ENCODE assay signal across 12 cellular contexts in the genomic region with DNA sequence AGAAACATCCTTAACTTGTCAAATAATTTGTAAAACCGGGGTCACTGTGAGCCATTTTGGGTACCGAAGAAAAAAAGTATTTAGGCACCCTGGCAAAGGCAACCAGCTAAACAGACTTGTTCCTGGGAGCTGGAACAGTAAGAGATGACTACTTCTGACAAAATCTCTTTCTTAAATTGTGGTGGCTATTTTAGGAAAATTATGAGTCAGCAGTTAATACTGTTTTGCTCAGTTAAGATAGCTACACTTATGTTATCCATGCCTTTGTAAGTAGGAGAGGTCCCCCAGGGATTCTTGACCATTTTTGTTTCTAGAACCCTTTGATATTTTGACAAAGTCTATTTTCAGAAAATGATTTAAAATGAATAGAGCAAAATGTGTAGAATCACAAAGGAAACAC.
DNase-seq lines count a peak whose midpoint lies in the region; ATAC-seq, FAIRE-seq and TF ChIP-seq lines count a peak whose summit lies in the region.
"Had no signal": no experiment of that assay in that cellular context is flagged by ENCODE, and none has a peak within 500 bp of the region (broad histone marks: within the 10 kb centered on the region; RNA-seq: fewer than 3 reads in every experiment).

No MANE protein-coding gene starts in this region.

- no peak overlapping the region for H3K27ac ChIP-seq in A549
- H3K27ac ChIP-seq in HCT116 (ENCODE audit: low read depth, low read length) = no peak overlapping the region
- H3K27ac ChIP-seq in brain microvascular endothelial cell = peak overlapping the region; percentile 15
- H3K27ac ChIP-seq in vagina = no peak overlapping the region
- H3K27ac ChIP-seq: stomach had no signal

- H3K4me1 Mint-ChIP-seq in nephron progenitor cell = no peaks in the 10 kb centered on the region
- no peaks in the 10 kb centered on the region for H3K4me1 Mint-ChIP-seq in activated CD8-positive, alpha-beta memory T cell treated with anti-CD3 and anti-CD28 coated beads, Interleukin-2, amount 10 ng/mL, durations not matched to agents 7 days and 5 days
- H3K4me1 Mint-ChIP-seq: activated CD4-positive, alpha-beta T cell treated with anti-CD3 and anti-CD28 coated beads, Interleukin-2, amount 10 ng/mL, durations not matched to agents 7 days and 5 days had no signal

- no peak overlapping the region for H3K4me3 ChIP-seq in A549
- H3K4me3 ChIP-seq in HCT116 (replicated peaks in 1 of 2; ENCODE audit: low read depth in 1 of 2, low read length in 2 of 2) = no peak overlapping the region
- no peak overlapping the region for H3K4me3 ChIP-seq in brain microvascular endothelial cell (ENCODE audit: low read depth, low read length)
- H3K4me3 ChIP-seq in vagina = no peak overlapping the region
- H3K4me3 ChIP-seq: stomach had no signal

- H3K4me1 ChIP-seq in A549 = peaks cover 12% of the 10 kb centered on the region
- H3K4me1 ChIP-seq in HCT116 (ENCODE audit: control insufficient read depth in 1 of 2, insufficient read depth in 2 of 2, low read length in 2 of 2) = peaks cover 3 to 7% of the 10 kb centered on the region in 2 experiments; a peak in 3 of 4 replicates
- no peaks in the 10 kb centered on the region for H3K4me1 ChIP-seq in vagina

- H3K36me3 ChIP-seq in HCT116 (ENCODE audit: control insufficient read depth in 1 of 2, insufficient read depth in 2 of 2, low read length in 2 of 2) (no peaks in the 10 kb centered on the region), brain microvascular endothelial cell (replicated peaks) (peaks cover 3% of the 10 kb centered on the region), vagina (no peaks in the 10 kb centered on the region)

- RAD21 ChIA-PET in HCT116 (lab: Charles Lee; ENCODE audit: low non-redundant PET in 1 of 2, low total read pairs in 2 of 2, uncharacterized antibody in 2 of 2, unreplicated experiment in 2 of 2) = no interaction called here

- H3K27me3 ChIP-seq in HCT116 (ENCODE audit: insufficient read depth, low read length) = no peaks in the 10 kb centered on the region
- no peaks in the 10 kb centered on the region for H3K27me3 ChIP-seq in brain microvascular endothelial cell (replicated peaks)
- no peaks in the 10 kb centered on the region for H3K27me3 ChIP-seq in vagina
- H3K27me3 ChIP-seq: stomach had no signal

- WGBS in A549 (ENCODE audit: missing lambda C conversion rate) = 91% methylated on average over 2 of the region's 2 CpGs

- no peaks in the 10 kb centered on the region for H3K9me3 Mint-ChIP-seq in nephron progenitor cell
- no peaks in the 10 kb centered on the region for H3K9me3 Mint-ChIP-seq in activated CD8-positive, alpha-beta memory T cell treated with anti-CD3 and anti-CD28 coated beads, Interleukin-2, amount 10 ng/mL, durations not matched to agents 7 days and 5 days (ENCODE audit: low read depth)
- H3K9me3 Mint-ChIP-seq: activated CD4-positive, alpha-beta T cell treated with anti-CD3 and anti-CD28 coated beads, Interleukin-2, amount 10 ng/mL, durations not matched to agents 7 days and 5 days had no signal

- no TSS peak for BruUV-seq in HCT116 (replicated peaks; lab: Mats Ljungman, UMichigan)

- no peak for DNase-seq in A549 (ENCODE audit: low read depth in 1 of 2, low spot score in 1 of 2)
- no peak for DNase-seq in HCT116 (ENCODE audit: low read depth, low spot score)
- DNase-seq in brain microvascular endothelial cell = peak; percentile 8
- DNase-seq in left ventricle myocardium superior = no peak
- no peak for DNase-seq in vagina (ENCODE audit: extremely low spot score in 2 of 2)
- DNase-seq in GM19240 (ENCODE audit: insufficient read length, low spot score) = no peak
- no peak for DNase-seq in nephron progenitor cell
- no peak for DNase-seq in activated CD8-positive, alpha-beta memory T cell treated with anti-CD3 and anti-CD28 coated beads, Interleukin-2, amount 10 ng/mL, durations not matched to agents 7 days and 5 days
- DNase-seq: activated CD4-positive, alpha-beta T cell treated with anti-CD3 and anti-CD28 coated beads, Interleukin-2, amount 10 ng/mL, durations not matched to agents 7 days and 5 days; NCI-H526 treated with DMSO at 0.1 percent for 48 hours; stimulated activated CD4-positive, alpha-beta T cell treated with anti-CD3 and anti-CD28 coated beads, Interleukin-2, amount 100 ng/mL, for 48 hours; stomach had no signal

- TF ChIP-seq POLR2A in A549 (IDR thresholded peaks at IDR 0.05; ENCODE audit: low read length) (no peak), HCT116 (IDR thresholded peaks at IDR 0.05; ENCODE audit: borderline replicate concordance, extremely low read depth, insufficient read depth, insufficient read length) (no peak), vagina (IDR thresholded peaks at IDR 0.05) (no peak)

- in situ Hi-C loops in brain microvascular endothelial cell (cut with HindIII; ENCODE audit: low pct_ligation_motif_present, low sequenced_read_pairs) = no loop called here

- peaks cover 5% of the 10 kb centered on the region for H3K36me3 Mint-ChIP-seq in nephron progenitor cell (ENCODE audit: low read depth)
- H3K36me3 Mint-ChIP-seq in activated CD8-positive, alpha-beta memory T cell treated with anti-CD3 and anti-CD28 coated beads, Interleukin-2, amount 10 ng/mL, durations not matched to agents 7 days and 5 days = peaks cover 1% of the 10 kb centered on the region

- H3K9ac ChIP-seq in HCT116 (ENCODE audit: low read length) = no peak overlapping the region

- peak in 1 of 2 experiments; percentile 42; a peak in 2 of 6 replicates for ATAC-seq in A549
- ATAC-seq in HCT116 = no peak
- peak; percentile 82 for ATAC-seq in left ventricle myocardium superior
- no peak for ATAC-seq in activated CD8-positive, alpha-beta memory T cell treated with anti-CD3 and anti-CD28 coated beads, Interleukin-2, amount 10 ng/mL, durations not matched to agents 7 days and 5 days

- no peaks in the 10 kb centered on the region for H3K27me3 Mint-ChIP-seq in nephron progenitor cell (ENCODE audit: low read depth, poor library complexity)
- no peaks in the 10 kb centered on the region for H3K27me3 Mint-ChIP-seq in activated CD8-positive, alpha-beta memory T cell treated with anti-CD3 and anti-CD28 coated beads, Interleukin-2, amount 10 ng/mL, durations not matched to agents 7 days and 5 days
- H3K27me3 Mint-ChIP-seq: activated CD4-positive, alpha-beta T cell treated with anti-CD3 and anti-CD28 coated beads, Interleukin-2, amount 10 ng/mL, durations not matched to agents 7 days and 5 days had no signal

- peak overlapping the region; percentile 30; the same call in 2 of the 3 replicates for H3K4me2 ChIP-seq in A549
- H3K4me2 ChIP-seq in HCT116 (ENCODE audit: low read length) = 0 out of 2 replicates have a peak overlapping the region, but pooled peaks have one; percentile 2

- no peaks in the 10 kb centered on the region for H3K79me2 ChIP-seq in HCT116 (ENCODE audit: insufficient read depth, low read length)

- CTCF ChIA-PET in A549 (lab: Yijun Ruan, JAX) = no interaction called here
- CTCF ChIA-PET in HCT116 (lab: Charles Lee) = no interaction called here
- CTCF ChIA-PET in activated CD8-positive, alpha-beta memory T cell treated with anti-CD3 and anti-CD28 coated beads, Interleukin-2, amount 10 ng/mL, durations not matched to agents 7 days and 5 days (lab: Charles Lee) = no interaction called here

- no peaks in the 10 kb centered on the region for H4K20me1 ChIP-seq in HCT116 (ENCODE audit: insufficient read depth)

- no peak overlapping the region for H3K4me3 Mint-ChIP-seq in nephron progenitor cell
- no peak overlapping the region for H3K4me3 Mint-ChIP-seq in activated CD8-positive, alpha-beta memory T cell treated with anti-CD3 and anti-CD28 coated beads, Interleukin-2, amount 10 ng/mL, durations not matched to agents 7 days and 5 days
- H3K4me3 Mint-ChIP-seq: activated CD4-positive, alpha-beta T cell treated with anti-CD3 and anti-CD28 coated beads, Interleukin-2, amount 10 ng/mL, durations not matched to agents 7 days and 5 days had no signal

- TF ChIP-seq RAD21 in A549 (conservative IDR thresholded peaks at IDR 0.05 in 1 of 2, IDR thresholded peaks at IDR 0.05 in 1 of 2) (no peak), HCT116 (IDR thresholded peaks at IDR 0.05; ENCODE audit: low read depth) (no peak)

- no peak overlapping the region for H3K27ac Mint-ChIP-seq in nephron progenitor cell
- no peak overlapping the region for H3K27ac Mint-ChIP-seq in activated CD8-positive, alpha-beta memory T cell treated with anti-CD3 and anti-CD28 coated beads, Interleukin-2, amount 10 ng/mL, durations not matched to agents 7 days and 5 days
- H3K27ac Mint-ChIP-seq: activated CD4-positive, alpha-beta T cell treated with anti-CD3 and anti-CD28 coated beads, Interleukin-2, amount 10 ng/mL, durations not matched to agents 7 days and 5 days had no signal

- no peak for TF ChIP-seq CTCF in A549 (IDR thresholded peaks at IDR 0.05)
- TF ChIP-seq CTCF in HCT116 (IDR thresholded peaks at IDR 0.05 in 2 of 3, conservative IDR thresholded peaks at IDR 0.05 in 1 of 3; ENCODE audit: borderline replicate concordance in 1 of 3, insufficient read depth in 1 of 3, low read depth in 2 of 3, low read length in 2 of 3) = no peak
- no peak for TF ChIP-seq CTCF in brain microvascular endothelial cell (IDR thresholded peaks at IDR 0.05; ENCODE audit: low read depth, low read length, missing control alignments)
- no peak for TF ChIP-seq CTCF in vagina (IDR thresholded peaks at IDR 0.05)
- no peak for TF ChIP-seq CTCF in nephron progenitor cell (IDR thresholded peaks at IDR 0.05)

- H3K9me3 ChIP-seq in A549 (no peaks in the 10 kb centered on the region), HCT116 (ENCODE audit: control insufficient read depth in 1 of 2, insufficient read depth in 1 of 2, low read depth in 1 of 2, low read length in 2 of 2) (no peaks in the 10 kb centered on the region), vagina (no peaks in the 10 kb centered on the region)
- H3K9me3 ChIP-seq: stomach had no signal

- no peaks in the 10 kb centered on the region for H3K9me2 ChIP-seq in HCT116 (ENCODE audit: insufficient read depth)

- intact Hi-C loops in HCT116 (cut with micrococcal nuclease) = no loop called here
- intact Hi-C loops in left ventricle myocardium superior (cut with micrococcal nuclease) = no loop called here
- intact Hi-C loops in vagina (cut with DNase I) = no loop called here

- no peak for FAIRE-seq in A549 (lab: Jason Lieb, UNC)

- H2AFZ ChIP-seq in HCT116 (ENCODE audit: low read depth, low read length, poor library complexity, severe bottlenecking) = no peak overlapping the region

- POLR2A ChIA-PET in A549 (lab: Yijun Ruan, JAX) = no interaction called here
- POLR2A ChIA-PET in HCT116 (lab: Charles Lee) = no interaction called here

- no peak for TF ChIP-seq EP300 in A549 (IDR thresholded peaks at IDR 0.05)

TF ChIP-seq in A549, 52 proteins besides CTCF, POLR2A, EP300 and RAD21 (continues in another document):
- TF ChIP-seq CBX2 (IDR thresholded peaks at IDR 0.05; ENCODE audit: borderline replicate concordance, low read depth) (no peak), MYC (IDR thresholded peaks at IDR 0.05; ENCODE audit: borderline replicate concordance, low read length) (no peak), MAFK (IDR thresholded peaks at IDR 0.05; ENCODE audit: partially characterized antibody) (peak; percentile 92)

TF ChIP-seq in HCT116, 20 proteins besides CTCF, POLR2A, EP300 and RAD21 (continues in another document):
- no peak for TF ChIP-seq POLR2AphosphoS5 (IDR thresholded peaks at IDR 0.05; ENCODE audit: low read depth, low read length)
